Comparison of ENCODE assay signal across 8 cellular contexts in the genomic region with DNA sequence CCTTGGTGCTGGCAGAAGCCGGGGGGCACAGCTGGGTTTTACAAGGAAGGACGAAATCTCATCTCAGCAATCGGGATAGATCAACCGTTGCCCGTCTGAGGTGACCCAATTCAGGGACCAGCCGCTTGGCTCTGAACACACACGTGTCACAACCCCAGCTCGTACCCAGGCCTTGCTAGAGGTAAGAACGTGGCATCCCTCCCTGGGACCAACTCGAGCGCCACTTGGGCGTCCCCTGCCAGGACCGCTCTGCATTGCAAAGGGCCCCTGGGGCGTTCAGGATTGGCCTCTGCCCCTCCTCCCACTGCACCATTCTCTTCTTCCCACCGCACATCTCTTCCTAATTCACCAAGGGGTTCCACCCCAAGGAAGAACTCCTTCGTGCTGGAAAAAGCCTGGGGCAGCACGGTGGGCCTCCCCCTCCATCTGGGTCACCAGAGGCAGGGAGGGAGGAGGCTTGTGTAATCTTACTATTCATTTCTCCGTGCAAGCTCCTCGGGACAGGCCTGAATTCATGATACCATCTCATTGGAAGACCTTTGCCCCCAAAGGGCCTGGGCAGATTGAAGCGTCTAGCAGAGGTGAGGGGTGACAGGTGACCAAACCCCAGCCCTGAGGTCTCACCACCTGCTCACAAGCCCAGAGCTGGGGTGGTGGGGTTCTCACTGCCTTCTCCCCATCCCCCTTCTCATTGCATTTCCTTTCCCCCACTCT.
DNase-seq lines count a peak whose midpoint lies in the region; ATAC-seq and TF ChIP-seq lines count a peak whose summit lies in the region.

No MANE protein-coding gene starts in this region.

- peaks cover 34% of the 10 kb centered on the region for H3K4me1 ChIP-seq in upper lobe of right lung

- TF ChIP-seq CTCF in dorsolateral prefrontal cortex (IDR thresholded peaks at IDR 0.05 in 54 of 56, conservative IDR thresholded peaks at IDR 0.05 in 2 of 56; ENCODE audit: low read depth in 1 of 56, partially characterized antibody in 56 of 56) (no peak), mesothelial cell of epicardium (IDR thresholded peaks at IDR 0.05; ENCODE audit: unreplicated experiment) (no peak), upper lobe of right lung (IDR thresholded peaks at IDR 0.05) (no peak)

- no peaks in the 10 kb centered on the region for H3K9me3 ChIP-seq in upper lobe of right lung

- no peaks in the 10 kb centered on the region for H3K9me3 Mint-ChIP-seq in activated naive CD4-positive, alpha-beta T cell treated with anti-CD3 and anti-CD28 coated beads, Interleukin-2, amount 50 U/mL, for 24 hours
- H3K9me3 Mint-ChIP-seq in mesothelial cell of epicardium, result no peaks in the 10 kb centered on the region

- ATAC-seq in upper lobe of right lung (no peak), GM21717 (IDR thresholded peaks at IDR 0.05; ENCODE audit: unreplicated experiment) (no peak)

- no peak overlapping the region for H3K27ac Mint-ChIP-seq in activated naive CD4-positive, alpha-beta T cell treated with anti-CD3 and anti-CD28 coated beads, Interleukin-2, amount 50 U/mL, for 24 hours
- H3K27ac Mint-ChIP-seq in mesothelial cell of epicardium, result peak overlapping the region; percentile 45

- no peaks in the 10 kb centered on the region for H3K36me3 Mint-ChIP-seq in activated naive CD4-positive, alpha-beta T cell treated with anti-CD3 and anti-CD28 coated beads, Interleukin-2, amount 50 U/mL, for 24 hours
- H3K36me3 Mint-ChIP-seq in mesothelial cell of epicardium, result no peaks in the 10 kb centered on the region

- H3K27ac ChIP-seq in dorsolateral prefrontal cortex, result peak overlapping the region in 51 of 59 donors; percentile 13 to 88 (median 73)
- H3K27ac ChIP-seq in upper lobe of right lung, result peak overlapping the region; percentile 93

- peaks cover 13% of the 10 kb centered on the region for H3K4me1 Mint-ChIP-seq in activated naive CD4-positive, alpha-beta T cell treated with anti-CD3 and anti-CD28 coated beads, Interleukin-2, amount 50 U/mL, for 24 hours
- peaks cover 40% of the 10 kb centered on the region for H3K4me1 Mint-ChIP-seq in mesothelial cell of epicardium

- intact Hi-C loops in dorsolateral prefrontal cortex (cut with DNase I), result loop anchor here (2.0 kb wide), 1 partner anchor 518 kb away; no protein-coding TSS in a partner anchor
- intact Hi-C loops in upper lobe of right lung (cut with DNase I), result loop anchor here (10.0 kb wide), 1 partner anchor 520 kb away; no protein-coding TSS in a partner anchor

- H3K27me3 ChIP-seq in dorsolateral prefrontal cortex (peaks cover 0 to 8% (median 0%) of the 10 kb centered on the region in 45 donors), upper lobe of right lung (no peaks in the 10 kb centered on the region)

- H3K27me3 Mint-ChIP-seq in activated naive CD4-positive, alpha-beta T cell treated with anti-CD3 and anti-CD28 coated beads, Interleukin-2, amount 50 U/mL, for 24 hours, result no peaks in the 10 kb centered on the region
- H3K27me3 Mint-ChIP-seq in mesothelial cell of epicardium (ENCODE audit: low read depth), result peaks cover 2% of the 10 kb centered on the region

- no peaks in the 10 kb centered on the region for H3K36me3 ChIP-seq in upper lobe of right lung

- peak overlapping the region; percentile 15 to 67 (median 52) for H3K4me3 ChIP-seq in dorsolateral prefrontal cortex
- H3K4me3 ChIP-seq in upper lobe of right lung, result peak overlapping the region; percentile 43

- H3K4me3 Mint-ChIP-seq in activated naive CD4-positive, alpha-beta T cell treated with anti-CD3 and anti-CD28 coated beads, Interleukin-2, amount 50 U/mL, for 24 hours, result peak overlapping the region; percentile 61
- H3K4me3 Mint-ChIP-seq in mesothelial cell of epicardium, result peak overlapping the region; percentile 56

- DNase-seq in activated naive CD4-positive, alpha-beta T cell treated with anti-CD3 and anti-CD28 coated beads, Interleukin-2, amount 50 U/mL, for 16 hours, result no peak
- DNase-seq in dorsolateral prefrontal cortex, result no peak
- no peak for DNase-seq in mesothelial cell of epicardium (ENCODE audit: low spot score in 2 of 2, unreplicated experiment in 2 of 2)
- peak; percentile 64 for DNase-seq in upper lobe of right lung
- no peak for DNase-seq in NCI-H1048 (lab: John Stamatoyannopoulos, UW)
- no peak for DNase-seq in NCI-H1105 (lab: John Stamatoyannopoulos, UW)
